In the genomic region with DNA sequence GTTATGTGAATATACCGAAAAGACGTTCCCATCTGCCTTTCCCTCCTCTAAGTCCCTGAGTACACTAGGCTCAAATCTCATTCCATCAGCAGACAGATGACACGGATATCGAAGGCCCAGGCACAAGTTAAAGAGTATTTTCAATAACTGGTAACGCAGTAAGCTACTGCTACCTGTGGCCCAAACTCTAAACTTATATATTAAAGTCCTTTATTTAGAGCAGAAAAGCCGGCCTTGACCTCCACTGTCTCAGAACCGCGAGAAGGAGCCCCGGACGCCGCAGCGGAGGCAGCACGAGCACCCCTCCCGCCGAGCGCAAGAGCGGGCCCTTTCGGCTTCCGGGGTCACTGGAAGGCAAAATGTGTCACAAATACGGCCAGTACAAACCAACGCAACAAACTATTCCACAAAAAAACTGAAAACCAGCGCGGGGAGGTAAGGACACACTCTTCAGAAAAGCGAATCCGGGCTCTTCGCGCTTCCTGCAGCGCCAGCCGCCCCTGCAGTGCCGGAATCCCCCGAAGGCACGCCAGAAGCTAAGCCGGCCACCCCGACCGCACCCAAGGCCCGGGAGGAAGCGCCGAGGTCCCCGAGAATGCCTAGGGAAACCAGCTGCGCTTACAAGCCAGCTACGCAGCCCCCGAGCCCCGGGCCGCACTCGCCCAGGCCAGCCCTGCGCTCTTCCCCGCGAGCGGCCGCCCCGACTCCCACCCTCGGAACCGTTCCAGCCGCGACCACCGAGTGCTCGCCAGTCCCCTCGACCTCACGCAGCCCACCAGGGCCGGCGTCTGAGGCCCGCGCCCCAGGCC, we compare ENCODE assay signal across 8 cellular contexts. TPM values are rescaled to one million over a fixed set of nuclear protein-coding genes. Genes with fewer than 3 reads are reported as not detected.
DNase-seq lines count a peak whose midpoint lies in the region; ATAC-seq and TF ChIP-seq lines count a peak whose summit lies in the region.

No MANE protein-coding gene starts in this region.

- H2AFZ ChIP-seq in OCI-LY1 (ENCODE audit: low read length) = no peak overlapping the region

- peaks cover 57% of the 10 kb centered on the region for H3K79me2 ChIP-seq in OCI-LY1 (ENCODE audit: insufficient read depth, low read length)

- intact Hi-C loops in left ventricle myocardium inferior (cut with micrococcal nuclease) (no loop called here), sciatic nerve (cut with DNase I) (no loop called here)

- no peaks in the 10 kb centered on the region for H3K36me3 Mint-ChIP-seq in activated naive CD8-positive, alpha-beta T cell

- peak overlapping the region; percentile 98 for H3K9ac ChIP-seq in OCI-LY1 (ENCODE audit: low read length)

- peak overlapping the region; percentile 94 for H3K4me3 Mint-ChIP-seq in activated naive CD8-positive, alpha-beta T cell

- no peaks in the 10 kb centered on the region for H4K20me1 ChIP-seq in OCI-LY1 (ENCODE audit: insufficient read depth, low read length)

- H3K4me1 Mint-ChIP-seq in activated naive CD8-positive, alpha-beta T cell (ENCODE audit: low read depth) = peaks cover 75% of the 10 kb centered on the region

- H3K4me2 ChIP-seq in OCI-LY1 (ENCODE audit: low read length) = peak overlapping the region; percentile 97

- H3K9me3 ChIP-seq in OCI-LY1 (ENCODE audit: low read length) (no peaks in the 10 kb centered on the region), left ventricle myocardium inferior (replicated peaks) (no peaks in the 10 kb centered on the region)

- H3F3A ChIP-seq in OCI-LY1 (ENCODE audit: insufficient read depth, low read length) = no peaks in the 10 kb centered on the region

- peak; percentile 21 for ATAC-seq in HG02938 (IDR thresholded peaks at IDR 0.05; ENCODE audit: unreplicated experiment)
- ATAC-seq in sciatic nerve = no peak

- H3K36me3 ChIP-seq in OCI-LY1 (ENCODE audit: insufficient read depth, low read length) (peaks cover 7% of the 10 kb centered on the region), left ventricle myocardium inferior (no peaks in the 10 kb centered on the region)

- H3K9me2 ChIP-seq in OCI-LY1 (ENCODE audit: low read depth, low read length) = no peaks in the 10 kb centered on the region

- H3K4me1 ChIP-seq in OCI-LY1 (ENCODE audit: insufficient read depth, low read length, severe bottlenecking) (peaks cover 73% of the 10 kb centered on the region), left ventricle myocardium inferior (peaks cover 97% of the 10 kb centered on the region)

- H3K27ac ChIP-seq in OCI-LY1 (ENCODE audit: low read depth, low read length, poor library complexity, severe bottlenecking) (peak overlapping the region; percentile 55), left ventricle myocardium inferior (replicated peaks) (peak overlapping the region; percentile 96)

- H3K4me3 ChIP-seq in OCI-LY1 (ENCODE audit: low read depth, low read length, poor library complexity, severe bottlenecking) (peak overlapping the region; percentile 97), left ventricle myocardium inferior (peak overlapping the region; percentile 90)

- H3K27me3 ChIP-seq in OCI-LY1 (ENCODE audit: insufficient read depth, low read length) (no peaks in the 10 kb centered on the region), left ventricle myocardium inferior (ENCODE audit: low read depth) (no peaks in the 10 kb centered on the region)

- H3K27me3 Mint-ChIP-seq in activated naive CD8-positive, alpha-beta T cell = no peaks in the 10 kb centered on the region

- TF ChIP-seq CTCF in OCI-LY1 (IDR thresholded peaks at IDR 0.05; ENCODE audit: low read length) = no peak
- TF ChIP-seq CTCF in left ventricle myocardium inferior (IDR thresholded peaks at IDR 0.05; ENCODE audit: borderline replicate concordance) = no peak

- H3K9me3 Mint-ChIP-seq in activated naive CD8-positive, alpha-beta T cell (ENCODE audit: low read depth) = no peaks in the 10 kb centered on the region

- H3K27ac Mint-ChIP-seq in activated naive CD8-positive, alpha-beta T cell = peak overlapping the region; percentile 84

- peak; percentile 28 for DNase-seq in NCI-H2029 treated with DMSO at 0.1 percent for 48 hours (lab: John Stamatoyannopoulos, UW)
- DNase-seq in NCI-H2029 (lab: John Stamatoyannopoulos, UW) = no peak
- no peak for DNase-seq in left ventricle myocardium inferior
- peak; percentile 65 for DNase-seq in sciatic nerve (ENCODE audit: low spot score)
- DNase-seq in GM19240 (ENCODE audit: insufficient read length, low spot score) = no peak

RNA-seq across cellular contexts. Expression of gene DIDO1, which starts 0.7 kb away (rescaled TPM):
- 37.0 TPM for total RNA-seq in left ventricle myocardium inferior
- total RNA-seq in sciatic nerve = 60.9 TPM

RNA-seq across cellular contexts. Expression of gene GID8, which starts 12.3 kb away (rescaled TPM):
- 16.2 TPM for total RNA-seq in left ventricle myocardium inferior
- total RNA-seq in sciatic nerve = 27.2 TPM

RNA-seq across cellular contexts. Expression of gene SLC17A9, which starts 26.9 kb away (rescaled TPM):
- total RNA-seq in left ventricle myocardium inferior (0.47 TPM), sciatic nerve (3.8 TPM)

Comparison
In these comparisons a context has a peak if more than half of its experiments do, and no peak if none do; other contexts are left out.
1. DNase-seq: peak in NCI-H2029 treated with DMSO at 0.1 percent for 48 hours (single experiment) and sciatic nerve (single experiment); none in NCI-H2029 (single experiment), left ventricle myocardium inferior (single experiment) and GM19240 (single experiment).